ENCODE assay signal across 7 cellular contexts in the genomic region with DNA sequence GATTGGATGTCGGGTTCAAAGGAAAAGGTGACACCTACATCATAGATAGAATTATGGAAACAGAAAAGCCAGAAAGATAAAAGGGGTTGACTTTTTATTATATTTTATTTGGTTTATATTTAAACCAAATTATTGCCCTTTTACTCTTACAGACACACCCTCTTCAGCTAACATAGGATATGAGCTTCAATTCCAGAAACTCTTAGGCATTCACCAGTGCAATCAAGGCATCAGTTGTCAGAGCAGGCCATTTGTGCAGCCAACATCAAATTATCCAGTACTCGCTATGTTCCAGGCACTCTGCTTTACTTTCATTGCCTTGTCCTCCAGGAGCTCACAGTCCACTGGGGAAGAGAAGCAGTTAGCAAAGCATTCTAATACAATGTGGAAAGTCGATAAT.
"Had no signal": no experiment of that assay in that cellular context is flagged by ENCODE, and none has a peak within 500 bp of the region (broad histone marks: within the 10 kb centered on the region; RNA-seq: fewer than 3 reads in every experiment).

No MANE protein-coding gene starts in this region.

- H3K4me3 ChIP-seq: GM23338, HAP-1 had no signal

- H3K9me3 ChIP-seq: HAP-1 had no signal

- H3K27ac ChIP-seq: HL-60 had no signal

- ATAC-seq: GM23338, HCT116, HepG2 had no signal

- DNase-seq: H7, HFFc6 had no signal

- FAIRE-seq: HepG2 had no signal

- H3K4me1 ChIP-seq: HAP-1 had no signal

- H3K36me3 ChIP-seq: HAP-1 had no signal
